In genomic region chr12:39070775-39071174, GRCh38 we compare ENCODE assay signal across 21 cellular contexts.
"Had no signal": no experiment of that assay in that cellular context is flagged by ENCODE, and none has a peak within 500 bp of the region (broad histone marks: within the 10 kb centered on the region; RNA-seq: fewer than 3 reads in every experiment).

No MANE protein-coding gene starts in this region.

- H3K36me3 ChIP-seq: gastrocnemius medialis, lower lobe of right lung, ovary, sigmoid colon, thoracic aorta, tibial nerve, upper lobe of left lung had no signal

- H3K4me1 ChIP-seq: gastrocnemius medialis, lower lobe of right lung, psoas muscle, sigmoid colon, tibial nerve, upper lobe of left lung had no signal

- H3K27me3 ChIP-seq: gastrocnemius medialis, ovary, sigmoid colon, tibial nerve, upper lobe of left lung had no signal

- H3K9me3 ChIP-seq: gastrocnemius medialis, lower lobe of right lung, ovary, psoas muscle, sigmoid colon, thoracic aorta, tibial nerve, upper lobe of left lung had no signal

- DNase-seq: dermis blood vessel endothelial cell; effector memory CD4-positive, alpha-beta T cell; gastrocnemius medialis; head of caudate nucleus; left ventricle myocardium superior; lower lobe of right lung; ovary; posterior cingulate gyrus; psoas muscle; right cardiac atrium; sigmoid colon; stimulated activated CD4-positive, alpha-beta T cell treated with anti-CD3 and anti-CD28 coated beads, Interleukin-4, amount 100 ng/mL, for 4 hours; stimulated activated naive CD8-positive, alpha-beta T cell treated with anti-CD3 and anti-CD28 coated beads, Interleukin-15, Interleukin-2, amounts not matched to agents 100 U/mL and 50 U/mL, for 24 hours; upper lobe of left lung had no signal

- H3K27ac ChIP-seq: coronary artery, gastrocnemius medialis, lower lobe of right lung, ovary, psoas muscle, sigmoid colon, thoracic aorta, tibial nerve, upper lobe of left lung had no signal

- H3K27me3 Mint-ChIP-seq: memory B cell; natural killer cell treated with Interleukin-12 subunit alpha and Interleukin-12 subunit beta and Interleukin-15 and Interleukin-18, amount 100 ng/mL, for 72 hours; stimulated activated memory B cell treated with anti-CD40 and anti-IgM and Interleukin-4, amounts not matched to agents 10 μg/mL and 1 μg/mL and 100 μg/mL, for 72 hours had no signal

- H3K27ac Mint-ChIP-seq: memory B cell; natural killer cell treated with Interleukin-12 subunit alpha and Interleukin-12 subunit beta and Interleukin-15 and Interleukin-18, amount 100 ng/mL, for 72 hours; stimulated activated memory B cell treated with anti-CD40 and anti-IgM and Interleukin-4, amounts not matched to agents 10 μg/mL and 1 μg/mL and 100 μg/mL, for 72 hours had no signal

- H3K4me1 Mint-ChIP-seq: memory B cell; neural crest cell; stimulated activated memory B cell treated with anti-CD40 and anti-IgM and Interleukin-4, amounts not matched to agents 10 μg/mL and 1 μg/mL and 100 μg/mL, for 72 hours had no signal

- H3K9me3 Mint-ChIP-seq: neural crest cell had no signal

- H3K4me3 ChIP-seq: coronary artery, gastrocnemius medialis, lower lobe of right lung, ovary, psoas muscle, sigmoid colon, thoracic aorta, tibial nerve, upper lobe of left lung had no signal

- H3K4me3 Mint-ChIP-seq: memory B cell; natural killer cell treated with Interleukin-12 subunit alpha and Interleukin-12 subunit beta and Interleukin-15 and Interleukin-18, amount 100 ng/mL, for 72 hours; neural crest cell; stimulated activated memory B cell treated with anti-CD40 and anti-IgM and Interleukin-4, amounts not matched to agents 10 μg/mL and 1 μg/mL and 100 μg/mL, for 72 hours had no signal

- H3K36me3 Mint-ChIP-seq: memory B cell; natural killer cell treated with Interleukin-12 subunit alpha and Interleukin-12 subunit beta and Interleukin-15 and Interleukin-18, amount 100 ng/mL, for 72 hours; stimulated activated memory B cell treated with anti-CD40 and anti-IgM and Interleukin-4, amounts not matched to agents 10 μg/mL and 1 μg/mL and 100 μg/mL, for 72 hours had no signal
